Comparison of ENCODE assay signal across 31 cellular contexts in the genomic region with DNA sequence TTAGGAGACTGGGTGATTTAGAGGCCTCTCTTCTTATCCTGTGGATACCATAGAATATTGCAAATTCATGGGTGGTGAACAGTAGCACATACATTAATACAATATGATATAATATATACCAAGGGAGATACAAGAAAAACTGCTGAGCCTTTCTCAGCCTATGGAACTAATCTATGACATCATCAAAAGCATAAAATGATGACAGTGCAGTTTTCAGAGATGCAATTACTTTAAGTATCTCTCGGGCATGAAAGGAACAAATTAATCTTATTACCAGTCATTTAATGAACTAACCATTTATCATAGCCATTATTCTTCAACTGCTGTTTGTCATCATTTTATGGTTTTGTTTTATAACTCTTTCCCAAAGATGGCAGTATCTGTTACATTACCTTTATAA. TPM values are rescaled to one million over a fixed set of nuclear protein-coding genes. Genes with fewer than 3 reads are reported as not detected.
"Had no signal": no experiment of that assay in that cellular context is flagged by ENCODE, and none has a peak within 500 bp of the region (broad histone marks: within the 10 kb centered on the region; RNA-seq: fewer than 3 reads in every experiment).

No MANE protein-coding gene starts in this region.

- H3K9me3 Mint-ChIP-seq: activated CD4-positive, alpha-beta memory T cell treated with anti-CD3 and anti-CD28 coated beads for 36 hours; activated CD4-positive, alpha-beta T cell treated with anti-CD3 and anti-CD28 coated beads, Interleukin-2, amount 10 ng/mL, durations not matched to agents 7 days and 5 days; activated naive CD4-positive, alpha-beta T cell treated with anti-CD3 and anti-CD28 coated beads, Interleukin-2, amount 10 ng/mL, durations not matched to agents 7 days and 5 days; activated naive CD8-positive, alpha-beta T cell treated with anti-CD3 and anti-CD28 coated beads, Interleukin-2, amount 50 U/mL, for 24 hours; activated T-cell treated with anti-CD3 and anti-CD28 coated beads, Interleukin-2, amount 50 U/mL, for 4 hours; activated T-helper 1 cell treated with anti-CD3 and anti-CD28 coated beads, Interleukin-12 subunit alpha, Interleukin-12 subunit beta, Interleukin-2, Interleukin-4 antibody, amounts not matched to agents 30 ng/mL and 10 ng/mL and 1 ng/mL, durations not matched to agents 14 hours and 24 hours and 36 hours; T-helper 1 cell treated with Interleukin-12 subunit alpha and Interleukin-12 subunit beta and Interleukin-4 antibody, amounts not matched to agents 30 μg/mL and 1 μg/mL, for 36 hours; T-helper 2 cell treated with Interferon-gamma antibody and Interleukin-4, amounts not matched to agents 5 μg/mL and 100 μg/mL, for 36 hours had no signal

- H3K4me2 ChIP-seq: SK-N-SH had no signal

- H3K9ac ChIP-seq: SK-N-SH had no signal

- DNase-seq: activated CD4-positive, alpha-beta memory T cell treated with anti-CD3 and anti-CD28 coated beads for 36 hours; activated CD4-positive, alpha-beta T cell treated with anti-CD3 and anti-CD28 coated beads, Interleukin-2, amount 10 ng/mL, durations not matched to agents 7 days and 5 days; activated CD8-positive, alpha-beta memory T cell treated with anti-CD3 and anti-CD28 coated beads, Interleukin-2, amount 50 U/mL, for 4 hours; activated gamma-delta T cell treated with Interleukin-2 at 50 U/mL for 16 hours; activated naive CD4-positive, alpha-beta T cell treated with anti-CD3 and anti-CD28 coated beads, Interleukin-2, amount 10 ng/mL, durations not matched to agents 7 days and 5 days; activated naive CD8-positive, alpha-beta T cell treated with anti-CD3 and anti-CD28 coated beads, Interleukin-2, amount 50 U/mL, for 24 hours; activated T-cell treated with anti-CD3 and anti-CD28 coated beads for 4 hours; activated T-cell treated with anti-CD3 and anti-CD28 coated beads, Interleukin-2, amount 50 U/mL, for 4 hours; anterior cingulate cortex; brain microvascular endothelial cell; central memory CD4-positive, alpha-beta T cell; Kasumi-1; KG1; MG63; NCI-H1048; NCI-H187 treated with DMSO at 0.1 percent for 48 hours; NCI-H2081; NCI-H345; NCI-H524 treated with DMSO at 0.1 percent for 48 hours; NCI-H748 treated with DMSO at 0.1 percent for 48 hours; NK-92 treated with Interleukin-12 subunit alpha and Interleukin-12 subunit beta, amount 100 ng/mL, for 24 hours; PC-3; Peyer's patch; RPMI8226; SHP77 treated with DMSO at 0.1 percent for 48 hours; SK-N-SH had no signal

- H3K9me2 ChIP-seq: SK-N-SH had no signal

- H3K4me1 Mint-ChIP-seq: activated CD4-positive, alpha-beta T cell treated with anti-CD3 and anti-CD28 coated beads, Interleukin-2, amount 10 ng/mL, durations not matched to agents 7 days and 5 days; activated naive CD4-positive, alpha-beta T cell treated with anti-CD3 and anti-CD28 coated beads, Interleukin-2, amount 10 ng/mL, durations not matched to agents 7 days and 5 days; activated naive CD8-positive, alpha-beta T cell treated with anti-CD3 and anti-CD28 coated beads, Interleukin-2, amount 50 U/mL, for 24 hours had no signal

- H3K27me3 ChIP-seq: brain microvascular endothelial cell, MG63, Peyer's patch, SJSA1 had no signal

- H3K36me3 ChIP-seq: brain microvascular endothelial cell, MG63, Peyer's patch, SJSA1 had no signal

- ATAC-seq: activated naive CD8-positive, alpha-beta T cell treated with anti-CD3 and anti-CD28 coated beads, Interleukin-2, amount 50 U/mL, for 24 hours; activated T-cell treated with anti-CD3 and anti-CD28 coated beads, Interleukin-2, amount 50 U/mL, for 4 hours; PC-3 had no signal

- H3K4me3 ChIP-seq: MG63, Peyer's patch, SJSA1 had no signal

- H3K4me3 Mint-ChIP-seq: activated CD4-positive, alpha-beta memory T cell treated with anti-CD3 and anti-CD28 coated beads for 36 hours; activated CD4-positive, alpha-beta T cell treated with anti-CD3 and anti-CD28 coated beads, Interleukin-2, amount 10 ng/mL, durations not matched to agents 7 days and 5 days; activated naive CD4-positive, alpha-beta T cell treated with anti-CD3 and anti-CD28 coated beads, Interleukin-2, amount 10 ng/mL, durations not matched to agents 7 days and 5 days; activated naive CD8-positive, alpha-beta T cell; activated naive CD8-positive, alpha-beta T cell treated with anti-CD3 and anti-CD28 coated beads, Interleukin-2, amount 50 U/mL, for 24 hours; activated T-cell treated with anti-CD3 and anti-CD28 coated beads, Interleukin-2, amount 50 U/mL, for 4 hours; activated T-helper 1 cell treated with anti-CD3 and anti-CD28 coated beads, Interleukin-12 subunit alpha, Interleukin-12 subunit beta, Interleukin-2, Interleukin-4 antibody, amounts not matched to agents 30 ng/mL and 10 ng/mL and 1 ng/mL, durations not matched to agents 14 hours and 24 hours and 36 hours; T-helper 1 cell treated with Interleukin-12 subunit alpha and Interleukin-12 subunit beta and Interleukin-4 antibody, amounts not matched to agents 30 μg/mL and 1 μg/mL, for 36 hours; T-helper 2 cell treated with Interferon-gamma antibody and Interleukin-4, amounts not matched to agents 5 μg/mL and 100 μg/mL, for 36 hours had no signal

- H3K4me1 ChIP-seq: SJSA1 had no signal

- H3K36me3 Mint-ChIP-seq: activated naive CD4-positive, alpha-beta T cell treated with anti-CD3 and anti-CD28 coated beads, Interleukin-2, amount 10 ng/mL, durations not matched to agents 7 days and 5 days; activated naive CD8-positive, alpha-beta T cell had no signal

- H3K9me3 ChIP-seq: MG63, Peyer's patch, SJSA1, SK-N-SH had no signal

- H3K27ac Mint-ChIP-seq: activated CD4-positive, alpha-beta memory T cell treated with anti-CD3 and anti-CD28 coated beads for 36 hours; activated CD4-positive, alpha-beta T cell treated with anti-CD3 and anti-CD28 coated beads, Interleukin-2, amount 10 ng/mL, durations not matched to agents 7 days and 5 days; activated naive CD4-positive, alpha-beta T cell treated with anti-CD3 and anti-CD28 coated beads, Interleukin-2, amount 10 ng/mL, durations not matched to agents 7 days and 5 days; activated naive CD8-positive, alpha-beta T cell; activated naive CD8-positive, alpha-beta T cell treated with anti-CD3 and anti-CD28 coated beads, Interleukin-2, amount 50 U/mL, for 24 hours; activated T-helper 1 cell treated with anti-CD3 and anti-CD28 coated beads, Interleukin-12 subunit alpha, Interleukin-12 subunit beta, Interleukin-2, Interleukin-4 antibody, amounts not matched to agents 30 ng/mL and 10 ng/mL and 1 ng/mL, durations not matched to agents 14 hours and 24 hours and 36 hours; T-helper 1 cell treated with Interleukin-12 subunit alpha and Interleukin-12 subunit beta and Interleukin-4 antibody, amounts not matched to agents 30 μg/mL and 1 μg/mL, for 36 hours; T-helper 2 cell treated with Interferon-gamma antibody and Interleukin-4, amounts not matched to agents 5 μg/mL and 100 μg/mL, for 36 hours had no signal

- H3K27ac ChIP-seq: brain microvascular endothelial cell, Peyer's patch, SJSA1 had no signal

RNA-seq across cellular contexts. Expression of a gene that starts 3.5 kb away (rescaled TPM):
- total RNA-seq: activated CD4-positive, alpha-beta memory T cell treated with anti-CD3 and anti-CD28 coated beads for 36 hours; activated T-cell treated with anti-CD3 and anti-CD28 coated beads, Interleukin-2, amount 50 U/mL, for 4 hours; activated T-helper 1 cell treated with anti-CD3 and anti-CD28 coated beads, Interleukin-12 subunit alpha, Interleukin-12 subunit beta, Interleukin-2, Interleukin-4 antibody, amounts not matched to agents 30 ng/mL and 10 ng/mL and 1 ng/mL, durations not matched to agents 14 hours and 24 hours and 36 hours; PC-3; SJSA1 had no signal
- polyA plus RNA-seq: SK-N-SH had no signal
